ENCODE assay signal across 6 cellular contexts in genomic region chrY:18023897-18024296, GRCh38. TPM values are rescaled to one million over a fixed set of nuclear protein-coding genes. Genes with fewer than 3 reads are reported as not detected.
"Had no signal": no experiment of that assay in that cellular context is flagged by ENCODE, and none has a peak within 500 bp of the region (broad histone marks: within the 10 kb centered on the region; RNA-seq: fewer than 3 reads in every experiment).

No MANE protein-coding gene starts in this region.

RNA-seq across cellular contexts. Expression of gene CDY2A, which starts 1.7 kb away (rescaled TPM):
- total RNA-seq: HepG2, HT-29, HT1080, IMR-90, K562 had no signal
- polyA plus RNA-seq: HepG2, IgD-negative memory B cell, IMR-90, K562 had no signal
